17 cellular contexts compared by ENCODE assay signal in genomic region chr5:104706570-104706969, GRCh38.
A peak's percentile ranks its signal among the peaks of the same experiment; 100 is the strongest.
DNase-seq lines count a peak whose midpoint lies in the region; FAIRE-seq and TF ChIP-seq lines count a peak whose summit lies in the region.
"Had no signal": no experiment of that assay in that cellular context is flagged by ENCODE, and none has a peak within 500 bp of the region (broad histone marks: within the 10 kb centered on the region; RNA-seq: fewer than 3 reads in every experiment).

No MANE protein-coding gene starts in this region.

- TF ChIP-seq CTCF in GM13977 (IDR thresholded peaks at IDR 0.05; ENCODE audit: extremely low read depth, insufficient read depth, missing control alignments): no peak

- H2BK15ac ChIP-seq in mesenchymal stem cell (ENCODE audit: low read depth, poor library complexity, severe bottlenecking): no peak overlapping the region

- H3K4me3 ChIP-seq in adipocyte (ENCODE audit: low read length): no peak overlapping the region
- H3K4me3 ChIP-seq in mesenchymal stem cell (ENCODE audit: insufficient read depth in 1 of 2, low read depth in 1 of 2, low read length in 2 of 2): no peak overlapping the region
- H3K4me3 ChIP-seq: BLaER1 treated with 17β-estradiol and CSF1 and Interleukin-3, amounts not matched to agents 10 nM and 100 nM had no signal

- no peak overlapping the region for H2AFZ ChIP-seq in mesenchymal stem cell (ENCODE audit: low read depth, low read length)

- H3K18ac ChIP-seq in mesenchymal stem cell (ENCODE audit: low read depth in 1 of 2, low read length in 2 of 2): no peak overlapping the region

- TF ChIP-seq POLR2A in H54 (IDR thresholded peaks at IDR 0.05; ENCODE audit: low read depth, low read length): no peak

- peaks cover 7% of the 10 kb centered on the region for H3K9me3 ChIP-seq in adipocyte (ENCODE audit: control insufficient read depth, low read length)
- H3K9me3 ChIP-seq in mesenchymal stem cell (ENCODE audit: control insufficient read depth, low read length): peaks cover 11% of the 10 kb centered on the region

- H3K4me1 ChIP-seq in adipocyte (ENCODE audit: control insufficient read depth, insufficient read depth, low read length) (no peaks in the 10 kb centered on the region), mesenchymal stem cell (ENCODE audit: control insufficient read depth, insufficient read depth, low read depth, low read length) (no peaks in the 10 kb centered on the region)
- H3K4me1 ChIP-seq: BLaER1 treated with 17β-estradiol and CSF1 and Interleukin-3, amounts not matched to agents 10 nM and 100 nM had no signal

- H3K27me3 ChIP-seq in adipocyte (replicated peaks; ENCODE audit: control insufficient read depth, insufficient read depth, low read length) (no peaks in the 10 kb centered on the region), mesenchymal stem cell (ENCODE audit: control insufficient read depth in 1 of 2, insufficient read depth in 1 of 2, low read length in 2 of 2) (no peaks in the 10 kb centered on the region)
- H3K27me3 ChIP-seq: BLaER1 treated with 17β-estradiol and CSF1 and Interleukin-3, amounts not matched to agents 10 nM and 100 nM had no signal

- DNase-seq in A172 (ENCODE audit: low spot score): peak; percentile 6
- peak; percentile 34 for DNase-seq in M059J (ENCODE audit: low read depth)
- DNase-seq in adipocyte (ENCODE audit: low read depth): peak; percentile 5
- DNase-seq in mesenchymal stem cell: peak; percentile 6
- DNase-seq in GM13977 (ENCODE audit: low spot score): no peak
- DNase-seq in H54 (ENCODE audit: insufficient read length, low spot score): no peak
- no peak for DNase-seq in D341Med (ENCODE audit: low spot score)
- DNase-seq: ACHN; Calu3; CD4-positive, CD25-positive, alpha-beta regulatory T cell; DMS79 had no signal

- no peak overlapping the region for H3K14ac ChIP-seq in mesenchymal stem cell (ENCODE audit: low read length in 2 of 2)

- H2BK12ac ChIP-seq in mesenchymal stem cell (ENCODE audit: low read length in 2 of 2): no peak overlapping the region

- no peak overlapping the region for H3K23ac ChIP-seq in mesenchymal stem cell (ENCODE audit: low read length in 2 of 2)

- no peak overlapping the region for H2AK5ac ChIP-seq in mesenchymal stem cell (ENCODE audit: low read length, severe bottlenecking)

- H2BK5ac ChIP-seq in mesenchymal stem cell (ENCODE audit: low read depth, low read length, poor library complexity, severe bottlenecking): no peak overlapping the region

- H3K9ac ChIP-seq in adipocyte (ENCODE audit: low read length) (no peak overlapping the region), mesenchymal stem cell (ENCODE audit: low read length) (no peak overlapping the region)
- H3K9ac ChIP-seq: BLaER1 treated with 17β-estradiol and CSF1 and Interleukin-3, amounts not matched to agents 10 nM and 100 nM had no signal

- no peak overlapping the region for H3K4ac ChIP-seq in mesenchymal stem cell (ENCODE audit: low read depth in 1 of 2, low read length in 2 of 2)

- 89% methylated on average over 2 of the region's 2 CpGs for WGBS in mesenchymal stem cell

- H3K27ac ChIP-seq in mesenchymal stem cell (ENCODE audit: low read length, poor library complexity, severe bottlenecking): no peak overlapping the region
- H3K27ac ChIP-seq: 22Rv1; BLaER1 treated with 17β-estradiol and CSF1 and Interleukin-3, amounts not matched to agents 10 nM and 100 nM had no signal

- H3K36me3 ChIP-seq in adipocyte (ENCODE audit: control insufficient read depth, insufficient read depth, low read length, severe bottlenecking) (no peaks in the 10 kb centered on the region), mesenchymal stem cell (ENCODE audit: control insufficient read depth in 1 of 2, insufficient read depth in 2 of 2, low read depth in 1 of 2, low read length in 2 of 2) (no peaks in the 10 kb centered on the region)
- H3K36me3 ChIP-seq: BLaER1 treated with 17β-estradiol and CSF1 and Interleukin-3, amounts not matched to agents 10 nM and 100 nM had no signal

- FAIRE-seq in H54 (lab: Jason Lieb, UNC): no peak
- FAIRE-seq: GM12891, H1, HepG2, HTR-8/SVneo had no signal

- H4K91ac ChIP-seq in mesenchymal stem cell (ENCODE audit: low read length): no peak overlapping the region

- H3K79me1 ChIP-seq in mesenchymal stem cell (replicated peaks; ENCODE audit: low read length, poor library complexity, severe bottlenecking): no peaks in the 10 kb centered on the region

- in situ Hi-C loops in GM13977 (cut with MboI; ENCODE audit: low pct_unique_long_range_greater_than_20kb, low sequenced_read_pairs, unreplicated experiment): no loop called here

- H2BK120ac ChIP-seq in mesenchymal stem cell (ENCODE audit: low read depth, low read length): no peak overlapping the region

- no peak overlapping the region for H3K4me2 ChIP-seq in mesenchymal stem cell (ENCODE audit: low read length, poor library complexity, severe bottlenecking)
- H3K4me2 ChIP-seq: BLaER1 treated with 17β-estradiol and CSF1 and Interleukin-3, amounts not matched to agents 10 nM and 100 nM had no signal

- H4K8ac ChIP-seq in mesenchymal stem cell (ENCODE audit: low read length): no peak overlapping the region

Comparison
In these comparisons a context has a peak if more than half of its experiments do, and no peak if none do; other contexts are left out.
1. DNase-seq: peak in A172 (single experiment), M059J (single experiment), adipocyte (single experiment) and mesenchymal stem cell (single experiment); none in GM13977 (single experiment), H54 (single experiment) and D341Med (single experiment).